Comparison of ENCODE assay signal across 1 cellular context in genomic region chr1:153648000-153648643, GRCh38.
A peak's percentile ranks its signal among the peaks of the same experiment; 100 is the strongest.
TF ChIP-seq lines count a peak whose summit lies in the region.

No MANE protein-coding gene starts in this region.

TF ChIP-seq in HepG2, 621 proteins besides CTCF, POLR2A, EP300 and RAD21:
- peak; percentile 83 for TF ChIP-seq AGO2 (optimal IDR thresholded peaks at IDR 0.05; ENCODE audit: low read depth, low read length)
- peak; percentile 84; the same call in 1 of the 2 replicates for TF ChIP-seq PAF1 (CRISPR knock-in tag; IDR thresholded peaks at IDR 0.05)
- TF ChIP-seq, protein P1, sequence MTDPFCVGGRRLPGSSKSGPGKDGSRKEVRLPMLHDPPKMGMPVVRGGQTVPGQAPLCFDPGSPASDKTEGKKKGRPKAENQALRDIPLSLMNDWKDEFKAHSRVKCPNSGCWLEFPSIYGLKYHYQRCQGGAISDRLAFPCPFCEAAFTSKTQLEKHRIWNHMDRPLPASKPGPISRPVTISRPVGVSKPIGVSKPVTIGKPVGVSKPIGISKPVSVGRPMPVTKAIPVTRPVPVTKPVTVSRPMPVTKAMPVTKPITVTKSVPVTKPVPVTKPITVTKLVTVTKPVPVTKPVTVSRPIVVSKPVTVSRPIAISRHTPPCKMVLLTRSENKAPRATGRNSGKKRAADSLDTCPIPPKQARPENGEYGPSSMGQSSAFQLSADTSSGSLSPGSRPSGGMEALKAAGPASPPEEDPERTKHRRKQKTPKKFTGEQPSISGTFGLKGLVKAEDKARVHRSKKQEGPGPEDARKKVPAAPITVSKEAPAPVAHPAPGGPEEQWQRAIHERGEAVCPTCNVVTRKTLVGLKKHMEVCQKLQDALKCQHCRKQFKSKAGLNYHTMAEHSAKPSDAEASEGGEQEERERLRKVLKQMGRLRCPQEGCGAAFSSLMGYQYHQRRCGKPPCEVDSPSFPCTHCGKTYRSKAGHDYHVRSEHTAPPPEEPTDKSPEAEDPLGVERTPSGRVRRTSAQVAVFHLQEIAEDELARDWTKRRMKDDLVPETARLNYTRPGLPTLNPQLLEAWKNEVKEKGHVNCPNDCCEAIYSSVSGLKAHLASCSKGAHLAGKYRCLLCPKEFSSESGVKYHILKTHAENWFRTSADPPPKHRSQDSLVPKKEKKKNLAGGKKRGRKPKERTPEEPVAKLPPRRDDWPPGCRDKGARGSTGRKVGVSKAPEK (CRISPR knock-in tag; IDR thresholded peaks at IDR 0.05; ENCODE audit: borderline replicate concordance) = no peak
- TF ChIP-seq, protein P2, sequence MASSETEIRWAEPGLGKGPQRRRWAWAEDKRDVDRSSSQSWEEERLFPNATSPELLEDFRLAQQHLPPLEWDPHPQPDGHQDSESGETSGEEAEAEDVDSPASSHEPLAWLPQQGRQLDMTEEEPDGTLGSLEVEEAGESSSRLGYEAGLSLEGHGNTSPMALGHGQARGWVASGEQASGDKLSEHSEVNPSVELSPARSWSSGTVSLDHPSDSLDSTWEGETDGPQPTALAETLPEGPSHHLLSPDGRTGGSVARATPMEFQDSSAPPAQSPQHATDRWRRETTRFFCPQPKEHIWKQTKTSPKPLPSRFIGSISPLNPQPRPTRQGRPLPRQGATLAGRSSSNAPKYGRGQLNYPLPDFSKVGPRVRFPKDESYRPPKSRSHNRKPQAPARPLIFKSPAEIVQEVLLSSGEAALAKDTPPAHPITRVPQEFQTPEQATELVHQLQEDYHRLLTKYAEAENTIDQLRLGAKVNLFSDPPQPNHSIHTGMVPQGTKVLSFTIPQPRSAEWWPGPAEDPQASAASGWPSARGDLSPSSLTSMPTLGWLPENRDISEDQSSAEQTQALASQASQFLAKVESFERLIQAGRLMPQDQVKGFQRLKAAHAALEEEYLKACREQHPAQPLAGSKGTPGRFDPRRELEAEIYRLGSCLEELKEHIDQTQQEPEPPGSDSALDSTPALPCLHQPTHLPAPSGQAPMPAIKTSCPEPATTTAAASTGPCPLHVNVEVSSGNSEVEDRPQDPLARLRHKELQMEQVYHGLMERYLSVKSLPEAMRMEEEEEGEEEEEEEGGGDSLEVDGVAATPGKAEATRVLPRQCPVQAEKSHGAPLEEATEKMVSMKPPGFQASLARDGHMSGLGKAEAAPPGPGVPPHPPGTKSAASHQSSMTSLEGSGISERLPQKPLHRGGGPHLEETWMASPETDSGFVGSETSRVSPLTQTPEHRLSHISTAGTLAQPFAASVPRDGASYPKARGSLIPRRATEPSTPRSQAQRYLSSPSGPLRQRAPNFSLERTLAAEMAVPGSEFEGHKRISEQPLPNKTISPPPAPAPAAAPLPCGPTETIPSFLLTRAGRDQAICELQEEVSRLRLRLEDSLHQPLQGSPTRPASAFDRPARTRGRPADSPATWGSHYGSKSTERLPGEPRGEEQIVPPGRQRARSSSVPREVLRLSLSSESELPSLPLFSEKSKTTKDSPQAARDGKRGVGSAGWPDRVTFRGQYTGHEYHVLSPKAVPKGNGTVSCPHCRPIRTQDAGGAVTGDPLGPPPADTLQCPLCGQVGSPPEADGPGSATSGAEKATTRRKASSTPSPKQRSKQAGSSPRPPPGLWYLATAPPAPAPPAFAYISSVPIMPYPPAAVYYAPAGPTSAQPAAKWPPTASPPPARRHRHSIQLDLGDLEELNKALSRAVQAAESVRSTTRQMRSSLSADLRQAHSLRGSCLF (CRISPR knock-in tag; IDR thresholded peaks at IDR 0.05; ENCODE audit: borderline replicate concordance) = no peak
- peak; percentile 76 for TF ChIP-seq AGO1 (IDR thresholded peaks at IDR 0.05; ENCODE audit: low read depth, low read length, poor library complexity, severe bottlenecking)
- peak; percentile 64; the same call in 1 of the 2 replicates for TF ChIP-seq POLR2AphosphoS2 (IDR thresholded peaks at IDR 0.05; ENCODE audit: low read depth, low read length)
- TF ChIP-seq RBM22 (optimal IDR thresholded peaks at IDR 0.05; ENCODE audit: low read length) = peak; percentile 54
- TF ChIP-seq ZBTB49 (CRISPR knock-in tag; IDR thresholded peaks at IDR 0.05; ENCODE audit: borderline replicate concordance) = no peak
- 0 out of 2 replicates have a peak, but pooled peaks have one; percentile 5 for TF ChIP-seq FOXP4 (CRISPR knock-in tag; IDR thresholded peaks at IDR 0.05)
